ENCODE assay signal across 8 cellular contexts in the genomic region with DNA sequence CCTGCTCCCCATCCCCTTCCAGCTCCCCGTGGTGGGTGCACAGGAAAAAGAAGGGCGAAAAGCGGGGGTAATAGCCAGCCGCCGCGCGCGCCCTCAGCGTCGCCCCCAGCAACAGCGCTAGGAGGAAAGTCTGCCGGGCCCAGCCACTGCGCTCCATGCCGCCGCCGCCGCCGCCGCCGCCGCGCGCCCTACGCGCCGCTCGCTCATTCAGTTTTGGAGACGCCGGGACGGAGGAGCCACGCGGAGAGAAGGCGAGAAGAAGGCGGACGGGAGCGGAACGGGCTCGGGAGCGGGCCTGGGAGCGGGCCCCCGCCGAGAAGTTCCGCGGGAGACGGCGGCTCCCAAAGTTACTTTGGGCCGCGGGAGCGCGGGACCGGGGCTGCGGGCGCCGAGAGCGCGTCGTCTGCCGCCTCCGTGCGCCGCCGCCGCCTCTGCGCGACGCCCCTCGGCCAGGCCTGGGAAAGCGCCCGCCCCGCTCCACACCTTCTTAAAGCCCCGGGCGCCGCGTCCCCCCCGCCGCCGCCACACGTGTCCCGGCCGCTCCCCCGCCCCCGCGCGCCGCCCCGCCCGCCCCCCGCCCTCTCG. TPM values are rescaled to one million over a fixed set of nuclear protein-coding genes. Genes with fewer than 3 reads are reported as not detected.
A peak's percentile ranks its signal among the peaks of the same experiment; 100 is the strongest.
DNase-seq lines count a peak whose midpoint lies in the region; ATAC-seq and TF ChIP-seq lines count a peak whose summit lies in the region.

Gene RELN, minus strand, starts transcription at position 459 of the 585 bp plus-strand sequence. Its CDS starts 302 bp downstream, at position 157.

- no peak for DNase-seq in activated CD4-positive, alpha-beta T cell treated with anti-CD3 and anti-CD28 coated beads, Interleukin-2, amount 10 ng/mL, durations not matched to agents 7 days and 5 days
- no peak for DNase-seq in activated CD4-positive, alpha-beta T cell treated with anti-CD3 and anti-CD28 coated beads, Interleukin-2, amount 50 U/mL, for 4 hours
- DNase-seq in NCI-H2196 treated with DMSO at 0.1 percent for 48 hours (lab: John Stamatoyannopoulos, UW; ENCODE audit: unreplicated experiment) (peak; percentile 54), choroid plexus epithelial cell (ENCODE audit: low read depth) (peak; percentile 27), memory B cell (ENCODE audit: low spot score in 2 of 2) (no peak), upper lobe of right lung (no peak)

- CTCF ChIA-PET in activated CD4-positive, alpha-beta T cell treated with anti-CD3 and anti-CD28 coated beads, Interleukin-2, amount 10 ng/mL, durations not matched to agents 7 days and 5 days (lab: Charles Lee), result no interaction called here

- H3K27ac ChIP-seq in upper lobe of right lung, result no peak within 1 kb of the TSS

- H3K4me1 ChIP-seq in upper lobe of right lung, result peaks cover 4% of the 10 kb centered on the region

- ATAC-seq in memory B cell (ENCODE audit: low read depth) (no peak), upper lobe of right lung (peak; percentile 23), GM21737 (IDR thresholded peaks at IDR 0.05; ENCODE audit: unreplicated experiment) (no peak), GM18517 (IDR thresholded peaks at IDR 0.05; ENCODE audit: unreplicated experiment) (no peak)

- H3K36me3 ChIP-seq in upper lobe of right lung, result no peaks in the 10 kb centered on the region

- H3K27me3 ChIP-seq in upper lobe of right lung, result peaks cover 46% of the 10 kb centered on the region

- H3K27me3 Mint-ChIP-seq in activated CD4-positive, alpha-beta T cell treated with anti-CD3 and anti-CD28 coated beads, Interleukin-2, amount 10 ng/mL, durations not matched to agents 7 days and 5 days, result peaks cover 54% of the 10 kb centered on the region
- H3K27me3 Mint-ChIP-seq in memory B cell, result peaks cover 13% of the 10 kb centered on the region

- H3K9me3 ChIP-seq in upper lobe of right lung, result no peaks in the 10 kb centered on the region

- peaks cover 6% of the 10 kb centered on the region for H3K4me1 Mint-ChIP-seq in activated CD4-positive, alpha-beta T cell treated with anti-CD3 and anti-CD28 coated beads, Interleukin-2, amount 10 ng/mL, durations not matched to agents 7 days and 5 days
- peaks cover 5% of the 10 kb centered on the region for H3K4me1 Mint-ChIP-seq in memory B cell

- intact Hi-C loops in upper lobe of right lung (cut with DNase I), result no loop called here

- no peak for TF ChIP-seq CTCF in choroid plexus epithelial cell (conservative IDR thresholded peaks at IDR 0.05; ENCODE audit: low read depth, low read length)
- no peak for TF ChIP-seq CTCF in upper lobe of right lung (IDR thresholded peaks at IDR 0.05)

- no peak within 1 kb of the TSS for H3K27ac Mint-ChIP-seq in activated CD4-positive, alpha-beta T cell treated with anti-CD3 and anti-CD28 coated beads, Interleukin-2, amount 10 ng/mL, durations not matched to agents 7 days and 5 days
- H3K27ac Mint-ChIP-seq in memory B cell, result no peak within 1 kb of the TSS

- peak within 1 kb of the TSS; percentile 42 for H3K4me3 ChIP-seq in choroid plexus epithelial cell (ENCODE audit: low read depth, low read length)
- peak within 1 kb of the TSS; percentile 48 for H3K4me3 ChIP-seq in upper lobe of right lung

- no peaks in the 10 kb centered on the region for H3K36me3 Mint-ChIP-seq in activated CD4-positive, alpha-beta T cell treated with anti-CD3 and anti-CD28 coated beads, Interleukin-2, amount 10 ng/mL, durations not matched to agents 7 days and 5 days (ENCODE audit: low read depth)
- H3K36me3 Mint-ChIP-seq in memory B cell, result no peaks in the 10 kb centered on the region

- no peaks in the 10 kb centered on the region for H3K9me3 Mint-ChIP-seq in activated CD4-positive, alpha-beta T cell treated with anti-CD3 and anti-CD28 coated beads, Interleukin-2, amount 10 ng/mL, durations not matched to agents 7 days and 5 days
- H3K9me3 Mint-ChIP-seq in memory B cell, result no peaks in the 10 kb centered on the region

- H3K4me3 Mint-ChIP-seq in activated CD4-positive, alpha-beta T cell treated with anti-CD3 and anti-CD28 coated beads, Interleukin-2, amount 10 ng/mL, durations not matched to agents 7 days and 5 days, result peak within 1 kb of the TSS; percentile 54
- H3K4me3 Mint-ChIP-seq in memory B cell, result peak within 1 kb of the TSS; percentile 39

- POLR2A ChIA-PET in activated CD4-positive, alpha-beta T cell treated with anti-CD3 and anti-CD28 coated beads, Interleukin-2, amount 10 ng/mL, durations not matched to agents 7 days and 5 days (lab: Charles Lee), result no interaction called here

RNA-seq across cellular contexts. Expression of gene RELN, which starts in this region (rescaled TPM):
- not detected for total RNA-seq in activated CD4-positive, alpha-beta T cell treated with anti-CD3 and anti-CD28 coated beads, Interleukin-2, amount 10 ng/mL, durations not matched to agents 7 days and 5 days
- 5.6 TPM for total RNA-seq in upper lobe of right lung

Comparison
In these comparisons a context has a peak if more than half of its experiments do, and no peak if none do; other contexts are left out.
1. DNase-seq: peak in NCI-H2196 treated with DMSO at 0.1 percent for 48 hours (single experiment) and choroid plexus epithelial cell (single experiment); none in activated CD4-positive, alpha-beta T cell treated with anti-CD3 and anti-CD28 coated beads, Interleukin-2, amount 10 ng/mL, durations not matched to agents 7 days and 5 days (single experiment), activated CD4-positive, alpha-beta T cell treated with anti-CD3 and anti-CD28 coated beads, Interleukin-2, amount 50 U/mL, for 4 hours (0 of 2), memory B cell (0 of 2) and upper lobe of right lung (single experiment).